ENCODE assay signal across 1 cellular context in the genomic region with DNA sequence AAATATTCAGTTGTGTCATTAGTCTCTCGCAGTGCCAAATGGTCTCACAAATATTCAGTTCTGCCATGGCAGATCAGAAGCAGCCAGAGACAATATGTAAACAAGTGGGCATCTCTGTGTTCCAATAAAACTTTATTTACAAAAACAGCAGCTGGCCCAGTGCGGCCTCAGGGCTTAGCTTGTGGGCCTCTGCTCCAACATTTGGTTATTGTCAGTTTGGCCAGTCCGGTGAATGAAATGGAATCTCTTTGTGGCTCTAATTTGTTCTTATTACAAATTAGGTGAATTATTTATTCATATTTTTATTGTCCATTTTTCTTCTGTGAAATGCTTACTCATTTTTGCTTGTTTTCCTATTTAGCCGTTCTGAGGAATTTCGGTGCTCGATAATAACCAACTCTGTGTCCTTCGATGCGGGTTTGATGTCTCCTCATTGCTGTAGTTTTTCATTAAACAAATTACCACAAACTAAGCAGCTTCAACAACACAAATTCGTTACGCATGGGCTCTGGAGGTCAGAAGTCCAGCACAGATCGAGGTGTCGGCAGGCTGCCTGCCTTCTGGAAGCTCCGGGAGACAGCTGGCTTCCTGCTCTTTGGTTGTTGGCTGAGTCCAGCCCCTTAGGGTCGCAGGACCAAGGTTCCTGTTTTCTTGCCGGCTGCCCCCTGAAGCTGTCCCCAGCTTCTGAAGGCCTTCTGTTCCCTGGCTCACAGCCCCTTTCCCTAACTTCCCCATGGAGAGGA.
TF ChIP-seq lines count a peak whose summit lies in the region.

No MANE protein-coding gene starts in this region.

TF ChIP-seq in HepG2, 621 proteins besides CTCF, POLR2A, EP300 and RAD21 (continued from another document):
- TF ChIP-seq, protein P1, sequence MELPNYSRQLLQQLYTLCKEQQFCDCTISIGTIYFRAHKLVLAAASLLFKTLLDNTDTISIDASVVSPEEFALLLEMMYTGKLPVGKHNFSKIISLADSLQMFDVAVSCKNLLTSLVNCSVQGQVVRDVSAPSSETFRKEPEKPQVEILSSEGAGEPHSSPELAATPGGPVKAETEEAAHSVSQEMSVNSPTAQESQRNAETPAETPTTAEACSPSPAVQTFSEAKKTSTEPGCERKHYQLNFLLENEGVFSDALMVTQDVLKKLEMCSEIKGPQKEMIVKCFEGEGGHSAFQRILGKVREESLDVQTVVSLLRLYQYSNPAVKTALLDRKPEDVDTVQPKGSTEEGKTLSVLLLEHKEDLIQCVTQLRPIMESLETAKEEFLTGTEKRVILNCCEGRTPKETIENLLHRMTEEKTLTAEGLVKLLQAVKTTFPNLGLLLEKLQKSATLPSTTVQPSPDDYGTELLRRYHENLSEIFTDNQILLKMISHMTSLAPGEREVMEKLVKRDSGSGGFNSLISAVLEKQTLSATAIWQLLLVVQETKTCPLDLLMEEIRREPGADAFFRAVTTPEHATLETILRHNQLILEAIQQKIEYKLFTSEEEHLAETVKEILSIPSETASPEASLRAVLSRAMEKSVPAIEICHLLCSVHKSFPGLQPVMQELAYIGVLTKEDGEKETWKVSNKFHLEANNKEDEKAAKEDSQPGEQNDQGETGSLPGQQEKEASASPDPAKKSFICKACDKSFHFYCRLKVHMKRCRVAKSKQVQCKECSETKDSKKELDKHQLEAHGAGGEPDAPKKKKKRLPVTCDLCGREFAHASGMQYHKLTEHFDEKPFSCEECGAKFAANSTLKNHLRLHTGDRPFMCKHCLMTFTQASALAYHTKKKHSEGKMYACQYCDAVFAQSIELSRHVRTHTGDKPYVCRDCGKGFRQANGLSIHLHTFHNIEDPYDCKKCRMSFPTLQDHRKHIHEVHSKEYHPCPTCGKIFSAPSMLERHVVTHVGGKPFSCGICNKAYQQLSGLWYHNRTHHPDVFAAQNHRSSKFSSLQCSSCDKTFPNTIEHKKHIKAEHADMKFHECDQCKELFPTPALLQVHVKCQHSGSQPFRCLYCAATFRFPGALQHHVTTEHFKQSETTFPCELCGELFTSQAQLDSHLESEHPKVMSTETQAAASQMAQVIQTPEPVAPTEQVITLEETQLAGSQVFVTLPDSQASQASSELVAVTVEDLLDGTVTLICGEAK (IDR thresholded peaks at IDR 0.05), result peak; percentile 96
- TF ChIP-seq, protein P1 (CRISPR knock-in tag; IDR thresholded peaks at IDR 0.05), result peak; percentile 100
